ENCODE assay signal across 14 cellular contexts in the genomic region with DNA sequence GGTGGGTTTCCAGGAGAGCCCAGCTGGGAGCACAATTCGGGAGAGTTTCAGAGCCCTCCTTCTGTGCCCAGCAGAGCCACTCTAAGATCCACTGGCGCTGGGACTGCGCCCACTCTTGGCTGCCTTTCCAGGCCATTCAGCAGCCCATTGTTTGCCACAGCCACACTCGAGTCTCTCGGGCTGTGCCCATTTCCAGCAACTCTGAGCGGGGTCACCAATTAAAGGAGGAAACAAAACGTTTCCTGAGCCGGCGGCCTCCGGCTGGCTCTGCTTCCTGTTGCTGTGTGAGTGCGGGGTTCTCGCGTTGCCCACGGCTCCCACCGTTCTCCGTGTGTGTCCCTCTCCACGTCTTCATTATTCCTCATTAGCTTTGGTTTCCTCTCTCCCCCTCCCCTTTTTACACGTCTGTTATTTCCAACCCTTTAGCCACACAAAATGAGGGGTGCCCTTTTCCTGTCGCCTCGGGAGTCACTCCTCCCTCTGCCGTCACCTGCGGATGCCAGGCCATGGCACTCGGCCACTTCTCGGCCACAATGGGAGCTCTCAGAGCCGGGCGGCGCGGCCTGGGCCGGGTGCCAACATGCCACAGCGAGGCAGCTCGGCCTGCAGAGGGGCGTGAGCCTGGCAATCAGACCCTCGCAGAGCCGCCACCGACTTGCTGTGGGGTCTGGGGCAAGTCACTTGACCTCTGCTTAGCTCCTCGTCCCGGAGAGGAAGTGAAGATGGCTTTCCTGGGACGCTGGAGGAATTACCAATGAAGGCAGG.
DNase-seq lines count a peak whose midpoint lies in the region; ATAC-seq and TF ChIP-seq lines count a peak whose summit lies in the region.
"Had no signal": no experiment of that assay in that cellular context is flagged by ENCODE, and none has a peak within 500 bp of the region (broad histone marks: within the 10 kb centered on the region; RNA-seq: fewer than 3 reads in every experiment).

No MANE protein-coding gene starts in this region.

- TF ChIP-seq CTCF in BE2C (IDR thresholded peaks at IDR 0.05; ENCODE audit: low read depth, low read length) (no peak), endodermal cell (conservative IDR thresholded peaks at IDR 0.05) (no peak), foreskin fibroblast (IDR thresholded peaks at IDR 0.05; ENCODE audit: low read depth, low read length) (no peak)

- DNase-seq in BE2C (peak; percentile 18), NCI-H1105 (lab: John Stamatoyannopoulos, UW) (peak; percentile 91), anterior cingulate cortex (lab: John Stamatoyannopoulos, UW) (peak in 57 of 58 donors; percentile 19 to 95 (median 84)), middle frontal gyrus (ENCODE audit: extremely low spot score, low spot score) (peak; percentile 75), left lobe of liver (ENCODE audit: low spot score) (no peak), endodermal cell (no peak), foreskin fibroblast (no peak)
- DNase-seq: activated CD4-positive, CD25-positive, alpha-beta regulatory T cell treated with anti-CD3 and anti-CD28 coated beads, Interleukin-2, amount 50 U/mL, for 72 hours; activated effector memory CD4-positive, alpha-beta T cell treated with Interleukin-2 at 50 U/mL for 16 hours; glutamatergic neuron had no signal

- no peaks in the 10 kb centered on the region for H3K4me1 Mint-ChIP-seq in endodermal cell
- H3K4me1 Mint-ChIP-seq: mesothelial cell of epicardium had no signal

- peaks cover 43% of the 10 kb centered on the region for H3K27me3 Mint-ChIP-seq in endodermal cell (ENCODE audit: insufficient read depth)

- H3K36me3 Mint-ChIP-seq in endodermal cell (ENCODE audit: low read depth), result no peaks in the 10 kb centered on the region
- H3K36me3 Mint-ChIP-seq: mesothelial cell of epicardium had no signal

- peaks cover 3% of the 10 kb centered on the region for H3K9me3 Mint-ChIP-seq in endodermal cell

- no peak overlapping the region for H3K9ac ChIP-seq in endodermal cell (ENCODE audit: extremely low read depth, low read length, poor library complexity, severe bottlenecking)

- H3K27ac Mint-ChIP-seq in endodermal cell, result no peak overlapping the region
- H3K27ac Mint-ChIP-seq: dendritic cell treated with granulocyte-macrophage colony-stimulating factor and Interleukin-4, amounts not matched to agents 40 ng/mL and 50 ng/mL, for 4 days; mesothelial cell of epicardium had no signal

- no peak overlapping the region for H3K27ac ChIP-seq in endodermal cell (ENCODE audit: low read depth, low read length)
- H3K27ac ChIP-seq: C4-2B had no signal

- H3K27me3 ChIP-seq in BE2C (no peaks in the 10 kb centered on the region), endodermal cell (ENCODE audit: control insufficient read depth, insufficient read depth, low read length, poor library complexity, severe bottlenecking) (peaks cover 17% of the 10 kb centered on the region)

- H3K9me3 ChIP-seq in BE2C (no peaks in the 10 kb centered on the region), endodermal cell (ENCODE audit: control insufficient read depth, low read length) (no peaks in the 10 kb centered on the region)

- no peak overlapping the region for H3K4me3 Mint-ChIP-seq in endodermal cell
- H3K4me3 Mint-ChIP-seq: dendritic cell treated with granulocyte-macrophage colony-stimulating factor and Interleukin-4, amounts not matched to agents 40 ng/mL and 50 ng/mL, for 4 days; mesothelial cell of epicardium had no signal

- no peaks in the 10 kb centered on the region for H3K4me1 ChIP-seq in BE2C
- no peaks in the 10 kb centered on the region for H3K4me1 ChIP-seq in endodermal cell (ENCODE audit: control insufficient read depth, insufficient read depth, low read length)

- ATAC-seq in left lobe of liver (no peak), GM21786 (IDR thresholded peaks at IDR 0.05; ENCODE audit: unreplicated experiment) (no peak)

- H3K4me3 ChIP-seq in BE2C (ENCODE audit: low read depth, low read length) (no peak overlapping the region), endodermal cell (ENCODE audit: low read length) (no peak overlapping the region), foreskin fibroblast (ENCODE audit: low read depth in 1 of 2, low read length in 2 of 2) (no peak overlapping the region)

- WGBS in endodermal cell (ENCODE audit: insufficient coverage in 1 of 2, insufficient read length in 1 of 2), 2 experiments, result 90 to 92% methylated on average over 29 to 38 of the region's 38 CpGs

- H3K36me3 ChIP-seq in BE2C (no peaks in the 10 kb centered on the region), endodermal cell (ENCODE audit: control insufficient read depth, insufficient read depth, low read length) (no peaks in the 10 kb centered on the region)

Comparison
In these comparisons a context has a peak if more than half of its experiments do, and no peak if none do; other contexts are left out.
1. DNase-seq: peak in BE2C (single experiment), NCI-H1105 (single experiment), anterior cingulate cortex (57 of 58) and middle frontal gyrus (single experiment); none in left lobe of liver (single experiment), endodermal cell (single experiment) and foreskin fibroblast (0 of 2).